ENCODE assay signal across 17 cellular contexts in the genomic region with DNA sequence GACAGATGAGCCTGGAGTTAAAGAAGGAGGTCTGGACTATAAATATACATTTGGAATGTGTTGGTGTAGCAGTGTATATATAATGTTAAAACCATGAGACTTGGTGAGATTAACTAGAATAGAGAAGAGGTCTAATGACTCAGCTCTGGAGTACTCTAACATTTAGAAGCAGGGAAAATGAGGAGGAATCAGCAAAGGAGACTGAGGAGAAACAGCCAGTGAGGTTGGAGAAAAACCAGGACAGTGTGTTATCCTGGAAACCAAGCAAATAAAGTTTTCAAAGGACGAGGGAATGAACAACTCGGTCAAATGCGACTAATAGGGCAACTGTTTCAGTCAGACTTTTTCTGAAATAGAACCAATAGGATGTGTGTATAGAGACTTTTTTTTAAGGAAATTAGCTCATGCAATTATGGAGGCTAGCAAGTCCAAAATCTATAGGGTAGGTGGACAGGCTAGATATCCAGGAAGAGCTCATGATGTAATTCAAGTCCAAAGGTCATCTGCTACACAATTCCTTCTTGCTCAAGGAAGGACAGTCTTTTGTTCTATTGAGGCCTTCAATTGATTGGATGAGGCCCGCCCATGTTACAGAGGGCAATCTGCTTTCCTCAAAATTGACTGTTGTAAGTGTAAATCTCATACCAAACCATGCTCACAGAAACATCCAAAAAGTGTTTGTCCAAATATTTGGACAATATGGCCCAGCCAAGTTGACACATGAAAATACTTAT. TPM values are rescaled to one million over a fixed set of nuclear protein-coding genes. Genes with fewer than 3 reads are reported as not detected.
A peak's percentile ranks its signal among the peaks of the same experiment; 100 is the strongest.
DNase-seq lines count a peak whose midpoint lies in the region; ATAC-seq and TF ChIP-seq lines count a peak whose summit lies in the region.
"Had no signal": no experiment of that assay in that cellular context is flagged by ENCODE, and none has a peak within 500 bp of the region (broad histone marks: within the 10 kb centered on the region; RNA-seq: fewer than 3 reads in every experiment).

No MANE protein-coding gene starts in this region.

- no peaks in the 10 kb centered on the region for H3K79me2 ChIP-seq in GM23338 (replicated peaks; ENCODE audit: insufficient read depth)

- H3K9me3 ChIP-seq in breast epithelium (no peaks in the 10 kb centered on the region), ascending aorta (no peaks in the 10 kb centered on the region), tibial artery (no peaks in the 10 kb centered on the region)
- H3K9me3 ChIP-seq: prostate gland had no signal

- peak overlapping the region; percentile 95 for H3K27ac Mint-ChIP-seq in MCF 10A (ENCODE audit: low read depth, unreplicated experiment)
- H3K27ac Mint-ChIP-seq in memory B cell, result peak overlapping the region; percentile 18
- H3K27ac Mint-ChIP-seq in GM23338, result no peak overlapping the region
- H3K27ac Mint-ChIP-seq: activated naive CD4-positive, alpha-beta T cell treated with anti-CD3 and anti-CD28 coated beads, Interleukin-2, amount 50 U/mL, for 72 hours; CD4-positive, alpha-beta memory T cell had no signal

- peaks cover 4% of the 10 kb centered on the region; the same call in 1 of the 2 replicates for H3K9me2 ChIP-seq in GM23338 (ENCODE audit: insufficient read depth)

- no peak for DNase-seq in MCF 10A (ENCODE audit: unreplicated experiment)
- no peak for DNase-seq in breast epithelium (ENCODE audit: low spot score in 2 of 2)
- DNase-seq in ascending aorta (ENCODE audit: low spot score in 2 of 2), result no peak
- DNase-seq in memory B cell (ENCODE audit: low spot score in 2 of 2), result no peak
- no peak for DNase-seq in tibial artery
- DNase-seq in GM23338 (ENCODE audit: low spot score), result no peak
- DNase-seq in EL, result no peak
- DNase-seq: 8988T; activated CD4-positive, CD25-positive, alpha-beta regulatory T cell treated with anti-CD3 and anti-CD28 coated beads, Interleukin-2, amount 50 U/mL, for 72 hours; CD4-positive, alpha-beta memory T cell; NCI-H446; T-helper 1 cell had no signal

- TF ChIP-seq POLR2A in breast epithelium (IDR thresholded peaks at IDR 0.05), result no peak

- no TSS peak for BruUV-seq in MCF 10A (replicated peaks; lab: Mats Ljungman, UMichigan)

- H2AFZ ChIP-seq in GM23338, result no peak overlapping the region

- H3K36me3 Mint-ChIP-seq in MCF 10A (ENCODE audit: insufficient read depth, unreplicated experiment), result no peaks in the 10 kb centered on the region
- H3K36me3 Mint-ChIP-seq in memory B cell, result no peaks in the 10 kb centered on the region
- no peaks in the 10 kb centered on the region for H3K36me3 Mint-ChIP-seq in GM23338 (ENCODE audit: low read depth)
- H3K36me3 Mint-ChIP-seq: CD4-positive, alpha-beta memory T cell had no signal

- no peak overlapping the region for H3K4me3 ChIP-seq in breast epithelium
- H3K4me3 ChIP-seq in ascending aorta, result no peak overlapping the region
- H3K4me3 ChIP-seq in tibial artery, result no peak overlapping the region
- H3K4me3 ChIP-seq in GM23338, result no peak overlapping the region
- H3K4me3 ChIP-seq: prostate gland had no signal

- ATAC-seq in memory B cell (ENCODE audit: low read depth), result no peak
- no peak for ATAC-seq in GM23338
- no peak for ATAC-seq in GM21825 (IDR thresholded peaks at IDR 0.05; ENCODE audit: unreplicated experiment)
- ATAC-seq: activated naive CD4-positive, alpha-beta T cell treated with anti-CD3 and anti-CD28 coated beads, Interleukin-2, amount 50 U/mL, for 72 hours; Panc1 had no signal

- no peaks in the 10 kb centered on the region for H3K36me3 ChIP-seq in breast epithelium
- H3K36me3 ChIP-seq in ascending aorta, result no peaks in the 10 kb centered on the region
- no peaks in the 10 kb centered on the region for H3K36me3 ChIP-seq in tibial artery
- H3K36me3 ChIP-seq in GM23338 (ENCODE audit: insufficient read depth), result no peaks in the 10 kb centered on the region
- H3K36me3 ChIP-seq: prostate gland had no signal

- no peaks in the 10 kb centered on the region for H3K9me3 Mint-ChIP-seq in MCF 10A (ENCODE audit: unreplicated experiment)
- no peaks in the 10 kb centered on the region for H3K9me3 Mint-ChIP-seq in memory B cell
- no peaks in the 10 kb centered on the region for H3K9me3 Mint-ChIP-seq in GM23338
- H3K9me3 Mint-ChIP-seq: activated naive CD4-positive, alpha-beta T cell treated with anti-CD3 and anti-CD28 coated beads, Interleukin-2, amount 50 U/mL, for 72 hours had no signal

- no peaks in the 10 kb centered on the region for H3K27me3 ChIP-seq in breast epithelium
- H3K27me3 ChIP-seq in ascending aorta, result no peaks in the 10 kb centered on the region
- H3K27me3 ChIP-seq in tibial artery, result no peaks in the 10 kb centered on the region
- no peaks in the 10 kb centered on the region for H3K27me3 ChIP-seq in GM23338 (ENCODE audit: insufficient read depth)

- no peak overlapping the region for H3K4me3 Mint-ChIP-seq in MCF 10A (ENCODE audit: unreplicated experiment)
- no peak overlapping the region for H3K4me3 Mint-ChIP-seq in memory B cell
- no peak overlapping the region for H3K4me3 Mint-ChIP-seq in GM23338
- H3K4me3 Mint-ChIP-seq: CD4-positive, alpha-beta memory T cell had no signal

- POLR2A ChIA-PET in MCF 10A (lab: Yijun Ruan, JAX), result interaction anchor here (1.1 to 1.4 kb wide), 2 partner anchors 13 to 38 kb away, joined by 5 to 9 read pairs; no protein-coding TSS in a partner anchor

- H3K27ac ChIP-seq in breast epithelium (no peak overlapping the region), ascending aorta (peak overlapping the region; percentile 79 to 81), tibial artery (peak overlapping the region; percentile 53 to 79), GM23338 (ENCODE audit: low read depth) (no peak overlapping the region)
- H3K27ac ChIP-seq: epithelial cell of prostate, prostate gland had no signal

- H3F3A ChIP-seq in GM23338 (replicated peaks; ENCODE audit: low read depth), result no peaks in the 10 kb centered on the region

- H3K4me2 ChIP-seq in GM23338, result no peak overlapping the region

- intact Hi-C loops in MCF 10A (cut with micrococcal nuclease) (loop anchor here (10.0 kb wide), 1 partner anchor 1161 kb away; a partner anchor contains a TSS), breast epithelium (cut with DNase I; ENCODE audit: low total_unique reads) (no loop called here), ascending aorta (cut with DNase I) (no loop called here), tibial artery (cut with DNase I; ENCODE audit: low total_unique reads) (no loop called here)

- CTCF ChIA-PET in MCF 10A (lab: Yijun Ruan, JAX), result interaction anchor here (0.5 to 0.8 kb wide), 2 partner anchors 15 to 96 kb away, joined by 3 read pairs; no protein-coding TSS in a partner anchor

- no peaks in the 10 kb centered on the region for H3K27me3 Mint-ChIP-seq in MCF 10A (ENCODE audit: insufficient read depth, unreplicated experiment)
- no peaks in the 10 kb centered on the region for H3K27me3 Mint-ChIP-seq in memory B cell
- peaks cover 3% of the 10 kb centered on the region for H3K27me3 Mint-ChIP-seq in GM23338 (ENCODE audit: insufficient read depth, low read depth, poor library complexity)

- H4K20me1 ChIP-seq in GM23338 (replicated peaks; ENCODE audit: insufficient read depth), result no peaks in the 10 kb centered on the region

- peaks cover 0 to 6% of the 10 kb centered on the region in 2 donors for H3K4me1 ChIP-seq in breast epithelium
- peaks cover 0 to 26% of the 10 kb centered on the region in 2 donors for H3K4me1 ChIP-seq in ascending aorta
- H3K4me1 ChIP-seq in tibial artery, result peaks cover 0 to 55% (median 34%) of the 10 kb centered on the region in 4 donors
- H3K4me1 ChIP-seq in GM23338 (ENCODE audit: insufficient read depth), result no peaks in the 10 kb centered on the region
- H3K4me1 ChIP-seq: prostate gland had no signal

- H3K4me1 Mint-ChIP-seq in MCF 10A (ENCODE audit: insufficient read depth, unreplicated experiment), result peaks cover 59% of the 10 kb centered on the region
- H3K4me1 Mint-ChIP-seq in memory B cell, result peaks cover 22% of the 10 kb centered on the region
- peaks cover 10% of the 10 kb centered on the region for H3K4me1 Mint-ChIP-seq in GM23338
- H3K4me1 Mint-ChIP-seq: CD4-positive, alpha-beta memory T cell had no signal

- no peak for TF ChIP-seq CTCF in MCF 10A (IDR thresholded peaks at IDR 0.05; ENCODE audit: unreplicated experiment)
- no peak for TF ChIP-seq CTCF in breast epithelium (IDR thresholded peaks at IDR 0.05)
- no peak for TF ChIP-seq CTCF in ascending aorta (IDR thresholded peaks at IDR 0.05)
- TF ChIP-seq CTCF in tibial artery (IDR thresholded peaks at IDR 0.05), result no peak
- no peak for TF ChIP-seq CTCF in GM23338 (conservative IDR thresholded peaks at IDR 0.05; ENCODE audit: low read depth in 2 of 2)

TF ChIP-seq in GM23338, 12 proteins besides CTCF, POLR2A, EP300 and RAD21 (continues in another document):
- TF ChIP-seq ZNF114 (CRISPR knock-in tag; IDR thresholded peaks at IDR 0.05), result no peak

RNA-seq across cellular contexts. Expression of a gene that starts 10.8 kb away (rescaled TPM):
- total RNA-seq in MCF 10A (2022) (43.0 and 58.5 TPM in 2 replicates), breast epithelium (100 to 1,000 TPM in 1 of 3 donors, 10 to 100 TPM in 2; 54.1 to 137 (median 54.9) TPM), ascending aorta (15.4 TPM)
- total RNA-seq in GM23338 (2014; rRNA removed; shearing (Covaris generic)), result 21.6 and 26.6 TPM in 2 replicates
- 11.0 and 12.6 TPM in 2 replicates for polyA plus RNA-seq in GM23338 (2016; fragmentation: Nextera tagmentation; extraction: Ambion mirVana)

Comparison
In these comparisons a context has a peak if more than half of its experiments do, and no peak if none do; other contexts are left out.
1. H3K27ac ChIP-seq: peak in ascending aorta (2 of 2) and tibial artery (2 of 2); none in breast epithelium (0 of 2) and GM23338 (single experiment).